ENCODE assay signal across 16 cellular contexts in genomic region chrX:123476636-123477219, GRCh38.
"Had no signal": no experiment of that assay in that cellular context is flagged by ENCODE, and none has a peak within 500 bp of the region (broad histone marks: within the 10 kb centered on the region; RNA-seq: fewer than 3 reads in every experiment).

No MANE protein-coding gene starts in this region.

- H3K27me3 Mint-ChIP-seq: activated naive CD8-positive, alpha-beta T cell treated with anti-CD3 and anti-CD28 coated beads for 36 hours had no signal

- DNase-seq: activated CD4-positive, alpha-beta memory T cell treated with anti-CD3 and anti-CD28 coated beads, Interleukin-2, amount 10 ng/mL, durations not matched to agents 7 days and 5 days; activated gamma-delta T cell treated with Interleukin-2 at 50 U/mL for 16 hours; activated naive CD8-positive, alpha-beta T cell treated with anti-CD3 and anti-CD28 coated beads for 36 hours; activated T-cell treated with anti-CD3 and anti-CD28 coated beads, Interleukin-2, amount 50 U/mL, for 72 hours; aorta; effector CD4-positive, alpha-beta T cell; kidney glomerular epithelial cell; ovary; stimulated activated CD4-positive, alpha-beta T cell treated with anti-CD3 and anti-CD28 coated beads, Interleukin-15, amount 100 ng/mL, for 24 hours; stimulated activated CD4-positive, alpha-beta T cell treated with anti-CD3 and anti-CD28 coated beads, Interleukin-4, amount 100 ng/mL, for 24 hours; stomach; tibial artery had no signal

- H3K4me3 Mint-ChIP-seq: activated CD4-positive, alpha-beta memory T cell treated with anti-CD3 and anti-CD28 coated beads, Interleukin-2, amount 10 ng/mL, durations not matched to agents 7 days and 5 days; activated naive CD8-positive, alpha-beta T cell treated with anti-CD3 and anti-CD28 coated beads for 36 hours; activated T-cell treated with anti-CD3 and anti-CD28 coated beads, Interleukin-2, amount 50 U/mL, for 72 hours; mesothelial cell of epicardium; neural crest cell had no signal

- H3K27ac ChIP-seq: coronary artery, ovary, stomach, tibial artery had no signal

- H3K27me3 ChIP-seq: ovary, stomach, tibial artery had no signal

- H3K9me3 ChIP-seq: ovary, stomach, tibial artery had no signal

- ATAC-seq: activated T-cell treated with anti-CD3 and anti-CD28 coated beads, Interleukin-2, amount 50 U/mL, for 72 hours had no signal

- FAIRE-seq: endothelial cell of umbilical vein had no signal

- H3K4me3 ChIP-seq: coronary artery, ovary, stomach, tibial artery had no signal

- H3K27ac Mint-ChIP-seq: activated CD4-positive, alpha-beta memory T cell treated with anti-CD3 and anti-CD28 coated beads, Interleukin-2, amount 10 ng/mL, durations not matched to agents 7 days and 5 days; activated naive CD8-positive, alpha-beta T cell treated with anti-CD3 and anti-CD28 coated beads for 36 hours; activated T-cell treated with anti-CD3 and anti-CD28 coated beads, Interleukin-2, amount 50 U/mL, for 72 hours; mesothelial cell of epicardium had no signal

- H3K36me3 ChIP-seq: ovary, stomach, tibial artery had no signal

- H3K4me1 Mint-ChIP-seq: activated CD4-positive, alpha-beta memory T cell treated with anti-CD3 and anti-CD28 coated beads, Interleukin-2, amount 10 ng/mL, durations not matched to agents 7 days and 5 days; activated naive CD8-positive, alpha-beta T cell treated with anti-CD3 and anti-CD28 coated beads for 36 hours had no signal

- H3K9me3 Mint-ChIP-seq: activated CD4-positive, alpha-beta memory T cell treated with anti-CD3 and anti-CD28 coated beads, Interleukin-2, amount 10 ng/mL, durations not matched to agents 7 days and 5 days; activated naive CD8-positive, alpha-beta T cell treated with anti-CD3 and anti-CD28 coated beads for 36 hours; activated T-cell treated with anti-CD3 and anti-CD28 coated beads, Interleukin-2, amount 50 U/mL, for 72 hours had no signal

- H3K36me3 Mint-ChIP-seq: activated naive CD8-positive, alpha-beta T cell treated with anti-CD3 and anti-CD28 coated beads for 36 hours; mesothelial cell of epicardium had no signal
